In genomic region chr13:60174113-60174512, GRCh38 we compare ENCODE assay signal across 4 cellular contexts.
TF ChIP-seq lines count a peak whose summit lies in the region.

No MANE protein-coding gene starts in this region.

TF ChIP-seq in A549, 52 proteins besides CTCF, POLR2A, EP300 and RAD21:
- TF ChIP-seq TFCP2L1 (CRISPR knock-in tag; IDR thresholded peaks at IDR 0.05) = no peak
- peak; percentile 57 for TF ChIP-seq MAFK (IDR thresholded peaks at IDR 0.05; ENCODE audit: partially characterized antibody)

TF ChIP-seq in GM23338, 12 proteins besides CTCF, POLR2A, EP300 and RAD21 (continues in another document):
- TF ChIP-seq EZH2 (IDR thresholded peaks at IDR 0.05; ENCODE audit: low read depth, unreplicated experiment) = no peak
- no peak for TF ChIP-seq ETS1 (IDR thresholded peaks at IDR 0.05)
- TF ChIP-seq REST (IDR thresholded peaks at IDR 0.05; ENCODE audit: unreplicated experiment) = no peak
- TF ChIP-seq ZNF331 (CRISPR knock-in tag; IDR thresholded peaks at IDR 0.05; ENCODE audit: low read depth) = no peak

TF ChIP-seq in WTC11, 78 proteins besides CTCF, POLR2A, EP300 and RAD21 (continues in another document):
- TF ChIP-seq HMGA2 (CRISPR knock-in tag; IDR thresholded peaks at IDR 0.05) (no peak), E2F1 (CRISPR knock-in tag; IDR thresholded peaks at IDR 0.05) (no peak), USF2 (CRISPR knock-in tag; IDR thresholded peaks at IDR 0.05) (no peak), IRF2 (CRISPR knock-in tag; IDR thresholded peaks at IDR 0.05; ENCODE audit: borderline replicate concordance, low read depth) (no peak), ZNF512 (CRISPR knock-in tag; IDR thresholded peaks at IDR 0.05; ENCODE audit: borderline replicate concordance) (no peak), AR (CRISPR knock-in tag; IDR thresholded peaks at IDR 0.05) (no peak), ZNF317 (CRISPR knock-in tag; IDR thresholded peaks at IDR 0.05; ENCODE audit: borderline replicate concordance, low read depth) (no peak), TEAD4 (CRISPR knock-in tag; IDR thresholded peaks at IDR 0.05) (no peak), ZNF281 (CRISPR knock-in tag; IDR thresholded peaks at IDR 0.05) (no peak), ELF4 (CRISPR knock-in tag; IDR thresholded peaks at IDR 0.05; ENCODE audit: low read depth) (no peak), JUN (CRISPR knock-in tag; IDR thresholded peaks at IDR 0.05) (no peak), RELA (CRISPR knock-in tag; IDR thresholded peaks at IDR 0.05; ENCODE audit: borderline replicate concordance) (no peak), ATF3 (CRISPR knock-in tag; conservative IDR thresholded peaks at IDR 0.05) (no peak), MYBL2 (CRISPR knock-in tag; IDR thresholded peaks at IDR 0.05) (no peak)

TF ChIP-seq in H1, 55 proteins besides CTCF, POLR2A, EP300 and RAD21:
- TF ChIP-seq SP2 (IDR thresholded peaks at IDR 0.05; ENCODE audit: low read length) = no peak
- no peak for TF ChIP-seq CHD2 (IDR thresholded peaks at IDR 0.05; ENCODE audit: low read length)
- TF ChIP-seq BACH1 (IDR thresholded peaks at IDR 0.05; ENCODE audit: low read length) = no peak
- TF ChIP-seq SP4 (IDR thresholded peaks at IDR 0.05; ENCODE audit: low read length) = no peak
- TF ChIP-seq RBBP5 (IDR thresholded peaks at IDR 0.05; ENCODE audit: borderline replicate concordance, low read depth, low read length) = no peak
- no peak for TF ChIP-seq CHD1 (IDR thresholded peaks at IDR 0.05; ENCODE audit: low read depth, low read length)
- TF ChIP-seq MAFK (IDR thresholded peaks at IDR 0.05; ENCODE audit: low read depth, low read length) = 0 out of 2 replicates have a peak, but pooled peaks have one; percentile 9
